Comparison of ENCODE assay signal across 22 cellular contexts in the genomic region with DNA sequence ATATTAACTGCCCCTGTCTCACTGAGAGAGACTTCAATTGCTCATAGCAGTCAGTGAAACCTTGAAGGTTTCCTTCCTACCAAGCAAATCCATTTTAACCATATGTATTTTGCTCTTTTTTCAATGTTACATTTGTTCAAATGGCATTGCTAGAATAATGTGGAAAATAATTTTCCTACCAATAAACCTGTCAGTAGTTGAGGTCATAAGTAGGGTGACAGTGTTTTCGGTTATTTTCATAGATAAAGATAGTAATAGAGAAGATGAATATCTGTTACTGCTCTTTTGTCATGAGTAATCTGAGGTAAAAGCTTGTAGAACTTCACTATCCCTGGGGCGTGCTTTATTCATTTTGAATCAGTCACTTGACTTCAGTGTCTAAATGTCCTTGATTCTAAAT.
"Had no signal": no experiment of that assay in that cellular context is flagged by ENCODE, and none has a peak within 500 bp of the region (broad histone marks: within the 10 kb centered on the region; RNA-seq: fewer than 3 reads in every experiment).

No MANE protein-coding gene starts in this region.

- H3K27ac ChIP-seq: HL-60, KMS-11, RWPE1 had no signal

- DNase-seq: Kasumi-1, MM.1S, NCI-H1092 treated with DMSO at 0.1 percent for 48 hours, NCI-H1436, NCI-H187, NCI-H2029, NCI-H2081 treated with DMSO at 0.1 percent for 48 hours, NCI-H2171 treated with DMSO at 0.1 percent for 48 hours, NCI-H524 treated with DMSO at 0.1 percent for 48 hours, NCI-H69, NCI-H774, SHP77, SK-N-SH, SW 1271, T-cell had no signal

- H3K9me3 Mint-ChIP-seq: IgD-negative memory B cell, T-cell had no signal

- H3K4me1 Mint-ChIP-seq: IgD-negative memory B cell, T-cell had no signal

- FAIRE-seq: HTR-8/SVneo, K562 had no signal

- ATAC-seq: K562, Panc1, T-cell had no signal

- H3K9me3 ChIP-seq: SK-N-SH had no signal

- H3K27ac Mint-ChIP-seq: IgD-negative memory B cell, T-cell had no signal

- H3K4me3 Mint-ChIP-seq: IgD-negative memory B cell, T-cell had no signal

- H3K27me3 Mint-ChIP-seq: IgD-negative memory B cell, T-cell had no signal

- H3K4me3 ChIP-seq: K562 had no signal
